Comparison of ENCODE assay signal across 15 cellular contexts in genomic region chr16:30113711-30114333, GRCh38. TPM values are rescaled to one million over a fixed set of nuclear protein-coding genes. Genes with fewer than 3 reads are reported as not detected.
DNase-seq lines count a peak whose midpoint lies in the region; ATAC-seq and TF ChIP-seq lines count a peak whose summit lies in the region.
"Had no signal": no experiment of that assay in that cellular context is flagged by ENCODE, and none has a peak within 500 bp of the region (broad histone marks: within the 10 kb centered on the region; RNA-seq: fewer than 3 reads in every experiment).

No MANE protein-coding gene starts in this region.

- POLR2A ChIA-PET in RWPE1 (lab: Yijun Ruan, JAX; ENCODE audit: low non-redundant PET), result interaction anchor here (0.7 kb wide), 1 partner anchor 48 kb away, joined by 3 read pairs; the partner anchor contains the start of gene ALDOA

- H3K9me3 ChIP-seq in stomach (no peaks in the 10 kb centered on the region), BE2C (no peaks in the 10 kb centered on the region)
- H3K9me3 ChIP-seq: esophagus muscularis mucosa, sigmoid colon had no signal

- no peak for DNase-seq in activated naive CD4-positive, alpha-beta T cell treated with anti-CD3 and anti-CD28 coated beads, Interleukin-2, amount 50 U/mL, for 72 hours (ENCODE audit: low spot score in 2 of 2)
- no peak for DNase-seq in activated naive CD4-positive, alpha-beta T cell (lab: John Stamatoyannopoulos, UW)
- DNase-seq in RWPE1 (ENCODE audit: low spot score) (peak; percentile 41), fibroblast of mammary gland (ENCODE audit: low read depth) (peak; percentile 45), stomach (no peak), 8988T (no peak), BE2C (no peak)
- DNase-seq: activated CD8-positive, alpha-beta memory T cell treated with anti-CD3 and anti-CD28 coated beads for 24 hours; activated naive CD4-positive, alpha-beta T cell treated with anti-CD3 and anti-CD28 coated beads for 36 hours; central memory CD4-positive, alpha-beta T cell; NCI-H2107; sigmoid colon had no signal

- TF ChIP-seq POLR2A in stomach (IDR thresholded peaks at IDR 0.05), result no peak

- no peaks in the 10 kb centered on the region for H3K9me3 Mint-ChIP-seq in activated naive CD4-positive, alpha-beta T cell treated with anti-CD3 and anti-CD28 coated beads, Interleukin-2, amount 50 U/mL, for 72 hours
- H3K9me3 Mint-ChIP-seq: activated naive CD4-positive, alpha-beta T cell treated with anti-CD3 and anti-CD28 coated beads for 36 hours; natural killer cell treated with Interleukin-12 subunit alpha and Interleukin-12 subunit beta and Interleukin-15 and Interleukin-18, amount 100 ng/mL, for 72 hours had no signal

- H3K36me3 ChIP-seq in stomach (peaks cover 55 to 99% (median 90%) of the 10 kb centered on the region in 4 donors), BE2C (0 out of 2 replicates have a peak, but pooled peaks cover 2% of the 10 kb centered on the region)

- TF ChIP-seq CTCF in RWPE1 (conservative IDR thresholded peaks at IDR 0.05; ENCODE audit: low read depth) (no peak), fibroblast of mammary gland (conservative IDR thresholded peaks at IDR 0.05; ENCODE audit: control insufficient read depth, insufficient read depth, low read depth, low read length) (no peak), stomach (IDR thresholded peaks at IDR 0.05) (no peak), BE2C (IDR thresholded peaks at IDR 0.05; ENCODE audit: low read depth, low read length) (no peak)

- H3K4me1 ChIP-seq in stomach (peaks cover 16 to 67% (median 42%) of the 10 kb centered on the region in 4 donors), BE2C (peaks cover 4% of the 10 kb centered on the region; the same call in 1 of the 2 replicates)
- H3K4me1 ChIP-seq: sigmoid colon had no signal

- ATAC-seq in activated naive CD4-positive, alpha-beta T cell treated with anti-CD3 and anti-CD28 coated beads, Interleukin-2, amount 50 U/mL, for 72 hours, result peak; percentile 8 to 19
- ATAC-seq in GM21515 (IDR thresholded peaks at IDR 0.05; ENCODE audit: unreplicated experiment), result no peak

- H3K4me3 ChIP-seq in fibroblast of mammary gland (ENCODE audit: control insufficient read depth, low read depth, low read length), result no peak overlapping the region
- no peak overlapping the region for H3K4me3 ChIP-seq in stomach
- H3K4me3 ChIP-seq in BE2C (ENCODE audit: low read depth, low read length), result no peak overlapping the region
- H3K4me3 ChIP-seq: esophagus muscularis mucosa, sigmoid colon had no signal

- TF ChIP-seq EP300 in stomach (IDR thresholded peaks at IDR 0.05), result no peak

- 71 to 82% (median 78%) methylated on average over 18 to 20 of the region's 20 CpGs for whole genome bisulfite sequencing in stomach, 5 donors

- H3K27ac ChIP-seq in RWPE1, result peak overlapping the region; percentile 65
- H3K27ac ChIP-seq in stomach, result peak overlapping the region; percentile 55 to 67 (median 64)

- intact Hi-C loops in stomach (cut with DNase I; ENCODE audit: low total_unique reads), result no loop called here

- H3K27ac Mint-ChIP-seq in activated naive CD4-positive, alpha-beta T cell treated with anti-CD3 and anti-CD28 coated beads, Interleukin-2, amount 50 U/mL, for 72 hours, result no peak overlapping the region
- H3K27ac Mint-ChIP-seq: activated naive CD4-positive, alpha-beta T cell treated with anti-CD3 and anti-CD28 coated beads for 36 hours; natural killer cell treated with Interleukin-12 subunit alpha and Interleukin-12 subunit beta and Interleukin-15 and Interleukin-18, amount 100 ng/mL, for 72 hours had no signal

- no peaks in the 10 kb centered on the region for H3K27me3 ChIP-seq in stomach
- no peaks in the 10 kb centered on the region for H3K27me3 ChIP-seq in BE2C
- H3K27me3 ChIP-seq: esophagus muscularis mucosa, sigmoid colon had no signal

- no peaks in the 10 kb centered on the region for H3K36me3 Mint-ChIP-seq in activated naive CD4-positive, alpha-beta T cell treated with anti-CD3 and anti-CD28 coated beads, Interleukin-2, amount 50 U/mL, for 72 hours
- H3K36me3 Mint-ChIP-seq: natural killer cell treated with Interleukin-12 subunit alpha and Interleukin-12 subunit beta and Interleukin-15 and Interleukin-18, amount 100 ng/mL, for 72 hours had no signal

- CTCF ChIA-PET in RWPE1 (lab: Yijun Ruan, JAX), result interaction anchor here (0.5 to 2.7 kb wide), 2 partner anchors 22 to 72 kb away, joined by 3 to 11 read pairs; partner anchors contain the start of gene TBX6

RNA-seq across cellular contexts. Expression of gene GDPD3, which starts 0.5 kb away (rescaled TPM):
- 10 to 100 TPM; 16.7 to 25.8 TPM for total RNA-seq in activated naive CD4-positive, alpha-beta T cell treated with anti-CD3 and anti-CD28 coated beads, Interleukin-2, amount 50 U/mL, for 72 hours
- total RNA-seq in stomach, result 100 to 1,000 TPM in 1 of 5 donors, 1 to 10 TPM in 4; 1.8 to 178 (median 7.2) TPM
- 10 to 100 TPM in 1 of 3 donors, 1 to 10 TPM in 2; 4.4 to 15.9 (median 4.6) TPM for polyA plus RNA-seq in stomach
- polyA plus RNA-seq in BE2C (2012; ENCODE audit: insufficient read depth, insufficient read length, low read depth), result 1.2 TPM

RNA-seq across cellular contexts. Expression of gene MAPK3, which starts 9.2 kb away (rescaled TPM):
- total RNA-seq in activated naive CD4-positive, alpha-beta T cell treated with anti-CD3 and anti-CD28 coated beads, Interleukin-2, amount 50 U/mL, for 72 hours, result 100 to 1,000 TPM in 1 of 2 donors, 10 to 100 TPM in 1; 81.0 to 126 TPM
- 100 to 1,000 TPM in 3 of 5 donors, 10 to 100 TPM in 2; 21.5 to 290 (median 111) TPM for total RNA-seq in stomach
- 100 to 1,000 TPM in 1 of 3 donors, 10 to 100 TPM in 2; 39.9 to 203 (median 68.2) TPM for polyA plus RNA-seq in stomach
- 91.2 TPM for polyA plus RNA-seq in BE2C (2012; ENCODE audit: insufficient read depth, insufficient read length, low read depth)

RNA-seq across cellular contexts. Expression of gene YPEL3, which starts 17.8 kb away (rescaled TPM):
- 100 to 1,000 TPM in 1 of 2 donors, 10 to 100 TPM in 1; 24.0 to 112 TPM for total RNA-seq in activated naive CD4-positive, alpha-beta T cell treated with anti-CD3 and anti-CD28 coated beads, Interleukin-2, amount 50 U/mL, for 72 hours
- total RNA-seq in stomach, result 100 to 1,000 TPM in 1 of 5 donors, 10 to 100 TPM in 4; 13.9 to 116 (median 37.9) TPM
- polyA plus RNA-seq in stomach, result 100 to 1,000 TPM; 103 to 162 (median 111) TPM
- 28.8 TPM for polyA plus RNA-seq in BE2C (2012; ENCODE audit: insufficient read depth, insufficient read length, low read depth)

RNA-seq across cellular contexts. Expression of gene TBX6, which starts 22.1 kb away (rescaled TPM):
- 1 to 10 TPM; 3.9 to 5.7 TPM for total RNA-seq in activated naive CD4-positive, alpha-beta T cell treated with anti-CD3 and anti-CD28 coated beads, Interleukin-2, amount 50 U/mL, for 72 hours
- total RNA-seq in stomach, result 10 to 100 TPM in 1 of 5 donors, 1 to 10 TPM in 1, not detected in 3; 3.8 to 25.0 TPM
- 1 to 10 TPM; 1.1 to 2.5 (median 2.1) TPM for polyA plus RNA-seq in stomach
- polyA plus RNA-seq in BE2C (2012; ENCODE audit: insufficient read depth, insufficient read length, low read depth), result 2.1 TPM

RNA-seq across cellular contexts. Expression of gene PPP4C, which starts 38.0 kb away (rescaled TPM):
- 100 to 1,000 TPM; 130 to 136 TPM for total RNA-seq in activated naive CD4-positive, alpha-beta T cell treated with anti-CD3 and anti-CD28 coated beads, Interleukin-2, amount 50 U/mL, for 72 hours
- total RNA-seq in stomach, result 10 to 100 TPM; 21.4 to 86.1 (median 63.6) TPM
- 100 to 1,000 TPM in 1 of 3 donors, 10 to 100 TPM in 2; 76.1 to 118 (median 93.3) TPM for polyA plus RNA-seq in stomach
- polyA plus RNA-seq in BE2C (2012; ENCODE audit: insufficient read depth, insufficient read length, low read depth), result 317 TPM

Comparison
In these comparisons a context has a peak if more than half of its experiments do, and no peak if none do; other contexts are left out.
1. DNase-seq: peak in RWPE1 (single experiment) and fibroblast of mammary gland (single experiment); none in activated naive CD4-positive, alpha-beta T cell treated with anti-CD3 and anti-CD28 coated beads, Interleukin-2, amount 50 U/mL, for 72 hours (0 of 2), activated naive CD4-positive, alpha-beta T cell (0 of 4), stomach (single experiment), 8988T (single experiment) and BE2C (single experiment).